11 cellular contexts compared by ENCODE assay signal in the genomic region with DNA sequence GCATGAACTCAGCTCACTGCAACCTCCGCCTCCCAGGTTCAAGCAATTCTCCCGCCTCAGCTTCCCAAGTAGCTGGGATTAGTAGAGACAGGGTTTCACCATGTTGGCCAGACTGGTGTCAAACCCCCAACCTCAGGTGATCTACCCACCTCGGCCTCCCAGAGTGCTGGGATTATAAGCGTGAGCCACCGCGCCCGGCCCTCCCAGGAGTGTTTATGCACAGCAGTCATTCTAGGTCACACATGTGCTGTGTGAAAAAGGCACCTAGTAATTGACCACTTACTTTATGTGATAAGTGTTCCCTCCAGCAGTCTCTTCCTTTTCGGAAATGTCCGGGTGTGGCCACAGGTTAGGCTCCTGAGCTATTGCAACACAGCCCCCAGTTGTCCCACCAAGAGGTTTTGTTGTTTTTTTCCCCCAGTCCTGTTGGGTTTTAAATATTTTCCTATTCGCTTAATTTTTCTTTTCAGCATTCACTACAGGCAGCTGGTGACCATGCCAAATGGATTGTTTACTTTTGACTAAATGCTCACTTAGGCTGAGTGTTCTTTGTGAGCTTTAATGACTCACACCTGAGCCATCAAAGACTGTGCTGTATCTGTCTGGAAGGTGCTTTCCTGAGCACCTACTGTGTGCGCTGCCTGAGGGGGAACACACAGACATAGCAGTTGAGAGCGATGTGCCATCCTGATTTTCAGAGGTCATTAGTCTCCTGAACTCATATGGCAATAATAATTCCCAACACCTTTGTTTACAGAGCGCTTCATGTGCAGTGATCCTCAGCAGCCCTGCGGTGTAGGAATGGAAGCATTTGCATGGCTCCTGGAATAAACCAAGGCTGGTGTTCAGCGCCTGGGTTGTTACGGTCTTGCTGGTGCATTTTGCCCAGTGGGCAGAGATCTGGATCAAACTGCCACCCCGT.
DNase-seq lines count a peak whose midpoint lies in the region; ATAC-seq and TF ChIP-seq lines count a peak whose summit lies in the region.
"Had no signal": no experiment of that assay in that cellular context is flagged by ENCODE, and none has a peak within 500 bp of the region (broad histone marks: within the 10 kb centered on the region; RNA-seq: fewer than 3 reads in every experiment).

No MANE protein-coding gene starts in this region.

- no peak for TF ChIP-seq CTCF in foreskin keratinocyte (conservative IDR thresholded peaks at IDR 0.05)

- no peaks in the 10 kb centered on the region for H3K27me3 ChIP-seq in foreskin keratinocyte

- peak; percentile 88 for ATAC-seq in foreskin keratinocyte
- no peak for ATAC-seq in sciatic nerve
- ATAC-seq: left lobe of liver had no signal

- no peaks in the 10 kb centered on the region for H3K4me1 ChIP-seq in foreskin keratinocyte

- H3K27ac ChIP-seq in foreskin keratinocyte (no peak overlapping the region), substantia nigra (ENCODE audit: low read depth, low read length, poor library complexity, severe bottlenecking) (no peak overlapping the region)

- intact Hi-C loops in sciatic nerve (cut with DNase I) = no loop called here

- DNase-seq in COLO668 (lab: John Stamatoyannopoulos, UW; ENCODE audit: unreplicated experiment) = peak; percentile 83
- peak; percentile 73 for DNase-seq in NCI-H1092 (lab: John Stamatoyannopoulos, UW)
- DNase-seq in RPMI7951 (ENCODE audit: low read depth) = peak; percentile 15
- peak; percentile 70 to 75 for DNase-seq in foreskin keratinocyte
- no peak for DNase-seq in sciatic nerve (ENCODE audit: low spot score)
- DNase-seq in substantia nigra (lab: John Stamatoyannopoulos, UW) = no peak
- no peak for DNase-seq in NAMALWA (ENCODE audit: low spot score)
- no peak for DNase-seq in glomerular visceral epithelial cell (ENCODE audit: extremely low spot score)
- DNase-seq: activated T-cell treated with anti-CD3 and anti-CD28 coated beads, Interleukin-2, amount 50 U/mL, for 1 hour; KBM-7 had no signal

Comparison
In these comparisons a context has a peak if more than half of its experiments do, and no peak if none do; other contexts are left out.
1. DNase-seq: peak in COLO668 (single experiment), NCI-H1092 (single experiment), RPMI7951 (single experiment) and foreskin keratinocyte (2 of 2); none in sciatic nerve (single experiment), substantia nigra (0 of 49), NAMALWA (single experiment) and glomerular visceral epithelial cell (single experiment).